Comparison of ENCODE assay signal across 7 cellular contexts in genomic region chr14:100438678-100439592, GRCh38.
A peak's percentile ranks its signal among the peaks of the same experiment; 100 is the strongest.
DNase-seq lines count a peak whose midpoint lies in the region; ATAC-seq and TF ChIP-seq lines count a peak whose summit lies in the region.

No MANE protein-coding gene starts in this region.

- peak; percentile 7; the same call in 1 of the 2 replicates for TF ChIP-seq RAD21 in HCT116 (IDR thresholded peaks at IDR 0.05; ENCODE audit: low read depth)
- TF ChIP-seq RAD21 in SK-N-SH (IDR thresholded peaks at IDR 0.05; ENCODE audit: low read length), result no peak

- peak; percentile 65 to 81; a peak in 3 of 4 replicates for TF ChIP-seq EP300 in SK-N-SH (IDR thresholded peaks at IDR 0.05; ENCODE audit: borderline replicate concordance in 1 of 2, low read depth in 1 of 2, low read length in 1 of 2)

- H4K20me1 ChIP-seq in HCT116 (ENCODE audit: insufficient read depth) (no peaks in the 10 kb centered on the region), SK-N-SH (ENCODE audit: insufficient read depth) (no peaks in the 10 kb centered on the region; the same call in 1 of the 2 replicates), smooth muscle cell (ENCODE audit: low read depth) (peaks cover 5% of the 10 kb centered on the region)

- peak overlapping the region; percentile 78 for H3K4me2 ChIP-seq in HCT116 (ENCODE audit: low read length)
- H3K4me2 ChIP-seq in SK-N-SH, result 0 out of 2 replicates have a peak overlapping the region, but pooled peaks have one; percentile 41
- H3K4me2 ChIP-seq in smooth muscle cell, result peak overlapping the region; percentile 55

- H3K4me3 ChIP-seq in HCT116 (replicated peaks in 1 of 2; ENCODE audit: low read depth in 1 of 2, low read length in 2 of 2), result peak overlapping the region; percentile 1 to 42; a peak in 2 of 4 replicates
- no peak overlapping the region; a peak in 1 of 4 replicates for H3K4me3 ChIP-seq in SK-N-SH (ENCODE audit: low read depth in 2 of 2, low read length in 1 of 2)
- H3K4me3 ChIP-seq in epithelial cell of esophagus (ENCODE audit: low read length), result no peak overlapping the region
- H3K4me3 ChIP-seq in smooth muscle cell, result no peak overlapping the region
- H3K4me3 ChIP-seq in esophagus squamous epithelium, result no peak overlapping the region

- no peak for TF ChIP-seq CTCF in HCT116 (IDR thresholded peaks at IDR 0.05 in 2 of 3, conservative IDR thresholded peaks at IDR 0.05 in 1 of 3; ENCODE audit: borderline replicate concordance in 1 of 3, insufficient read depth in 1 of 3, low read depth in 2 of 3, low read length in 2 of 3)
- TF ChIP-seq CTCF in SK-N-SH (IDR thresholded peaks at IDR 0.05), result no peak
- TF ChIP-seq CTCF in epithelial cell of esophagus (IDR thresholded peaks at IDR 0.05; ENCODE audit: insufficient read depth, low read depth, low read length, missing control alignments), result no peak
- no peak for TF ChIP-seq CTCF in smooth muscle cell (IDR thresholded peaks at IDR 0.05; ENCODE audit: borderline replicate concordance, insufficient read depth, poor library complexity, severe bottlenecking)
- no peak for TF ChIP-seq CTCF in esophagus squamous epithelium (IDR thresholded peaks at IDR 0.05)

- peak overlapping the region; percentile 49 for H3K9ac ChIP-seq in HCT116 (ENCODE audit: low read length)
- H3K9ac ChIP-seq in SK-N-SH, result peak overlapping the region; percentile 14; the same call in 1 of the 2 replicates
- peak overlapping the region; percentile 23 for H3K9ac ChIP-seq in smooth muscle cell (ENCODE audit: low read depth)

- no peaks in the 10 kb centered on the region for H3K27me3 ChIP-seq in HCT116 (ENCODE audit: insufficient read depth, low read length)
- H3K27me3 ChIP-seq in SK-N-SH (ENCODE audit: insufficient read depth), result no peaks in the 10 kb centered on the region
- no peaks in the 10 kb centered on the region for H3K27me3 ChIP-seq in smooth muscle cell (ENCODE audit: low read depth)
- H3K27me3 ChIP-seq in esophagus squamous epithelium, result no peaks in the 10 kb centered on the region

- no peaks in the 10 kb centered on the region for H3K9me2 ChIP-seq in HCT116 (ENCODE audit: insufficient read depth)
- no peaks in the 10 kb centered on the region for H3K9me2 ChIP-seq in SK-N-SH

- H3F3A ChIP-seq in SK-N-SH (replicated peaks; ENCODE audit: insufficient read depth), result peaks cover 9% of the 10 kb centered on the region
- H3F3A ChIP-seq in smooth muscle cell (ENCODE audit: low read depth), result peaks cover 18% of the 10 kb centered on the region

- CTCF ChIA-PET in HCT116 (lab: Charles Lee) (interaction anchor here (0.9 to 5.7 kb wide), 14 partner anchors 8 to 463 kb away, joined by 3 to 69 read pairs (median 7); no protein-coding TSS in a partner anchor), SK-N-SH (lab: Yijun Ruan, JAX) (interaction anchor here (0.6 to 15.3 kb wide), 30 partner anchors 14 to 1223 kb away, joined by 3 to 236 read pairs (median 5); partner anchors contain the start of gene RTL1)

- DNase-seq in HCT116 (ENCODE audit: low read depth, low spot score) (peak; percentile 91), SK-N-SH (no peak), epithelial cell of esophagus (ENCODE audit: low read depth) (peak; percentile 98), smooth muscle cell (lab: John Stamatoyannopoulos, UW; ENCODE audit: unreplicated experiment) (no peak), GM19240 (ENCODE audit: insufficient read length, low spot score) (no peak), NCI-H748 (lab: John Stamatoyannopoulos, UW; ENCODE audit: unreplicated experiment) (no peak), esophagus squamous epithelium (lab: John Stamatoyannopoulos, UW) (no peak)

- H3K4me1 ChIP-seq in HCT116 (ENCODE audit: control insufficient read depth in 1 of 2, insufficient read depth in 2 of 2, low read length in 2 of 2) (peaks cover 43 to 73% of the 10 kb centered on the region in 2 experiments), SK-N-SH (ENCODE audit: control insufficient read depth in 1 of 2, insufficient read depth in 2 of 2, low read depth in 1 of 2, low read length in 1 of 2) (peaks cover 32 to 91% of the 10 kb centered on the region in 2 experiments), smooth muscle cell (ENCODE audit: low read depth) (peaks cover 17% of the 10 kb centered on the region), esophagus squamous epithelium (peaks cover 0 to 33% (median 13%) of the 10 kb centered on the region in 3 donors)

- RAD21 ChIA-PET in HCT116 (lab: Charles Lee; ENCODE audit: low non-redundant PET in 1 of 2, low total read pairs in 2 of 2, uncharacterized antibody in 2 of 2, unreplicated experiment in 2 of 2), result interaction anchor here (0.6 to 2.2 kb wide), 12 partner anchors 14 to 215 kb away, joined by 3 to 20 read pairs (median 6); no protein-coding TSS in a partner anchor

- H2AFZ ChIP-seq in HCT116 (ENCODE audit: low read depth, low read length, poor library complexity, severe bottlenecking) (peak overlapping the region; percentile 12), SK-N-SH (ENCODE audit: low read depth) (no peak overlapping the region), smooth muscle cell (ENCODE audit: low read depth) (no peak overlapping the region)

- no peaks in the 10 kb centered on the region for H3K9me3 ChIP-seq in HCT116 (ENCODE audit: control insufficient read depth in 1 of 2, insufficient read depth in 1 of 2, low read depth in 1 of 2, low read length in 2 of 2)
- H3K9me3 ChIP-seq in SK-N-SH, result no peaks in the 10 kb centered on the region
- H3K9me3 ChIP-seq in smooth muscle cell (replicated peaks; ENCODE audit: low read depth), result no peaks in the 10 kb centered on the region
- no peaks in the 10 kb centered on the region for H3K9me3 ChIP-seq in esophagus squamous epithelium

- no TSS peak for BruUV-seq in HCT116 (replicated peaks; lab: Mats Ljungman, UMichigan)

- H3K79me2 ChIP-seq in HCT116 (ENCODE audit: insufficient read depth, low read length) (no peaks in the 10 kb centered on the region), SK-N-SH (ENCODE audit: insufficient read depth) (no peaks in the 10 kb centered on the region), smooth muscle cell (ENCODE audit: low read depth) (no peaks in the 10 kb centered on the region)

- TF ChIP-seq POLR2A in HCT116 (IDR thresholded peaks at IDR 0.05; ENCODE audit: borderline replicate concordance, extremely low read depth, insufficient read depth, insufficient read length) (no peak), esophagus squamous epithelium (IDR thresholded peaks at IDR 0.05) (no peak)

- intact Hi-C loops in HCT116 (cut with micrococcal nuclease) (loop anchor here (1.0 kb wide), 1 partner anchor 37 kb away; no protein-coding TSS in a partner anchor), esophagus squamous epithelium (cut with DNase I) (no loop called here)

- ATAC-seq in HCT116, result peak; percentile 89

- no peaks in the 10 kb centered on the region for H3K36me3 ChIP-seq in HCT116 (ENCODE audit: control insufficient read depth in 1 of 2, insufficient read depth in 2 of 2, low read length in 2 of 2)
- H3K36me3 ChIP-seq in SK-N-SH (replicated peaks in 1 of 2; ENCODE audit: control insufficient read depth in 1 of 2, insufficient read depth in 2 of 2, low read length in 1 of 2), result no peaks in the 10 kb centered on the region
- no peaks in the 10 kb centered on the region for H3K36me3 ChIP-seq in smooth muscle cell (ENCODE audit: low read depth)
- no peaks in the 10 kb centered on the region for H3K36me3 ChIP-seq in esophagus squamous epithelium

- H3K27ac ChIP-seq in HCT116 (ENCODE audit: low read depth, low read length), result peak overlapping the region; percentile 77
- peak overlapping the region; percentile 68 to 100 for H3K27ac ChIP-seq in SK-N-SH (ENCODE audit: low read depth in 2 of 2, low read length in 1 of 2)
- peak overlapping the region; percentile 79 for H3K27ac ChIP-seq in smooth muscle cell (ENCODE audit: low read depth)
- H3K27ac ChIP-seq in esophagus squamous epithelium, result no peak overlapping the region

- POLR2A ChIA-PET in HCT116 (lab: Charles Lee) (interaction anchor here (1.0 to 1.8 kb wide), 6 partner anchors 17 to 224 kb away, joined by 3 to 5 read pairs (median 4); no protein-coding TSS in a partner anchor), SK-N-SH (lab: Yijun Ruan, JAX) (interaction anchor here (0.7 to 7.1 kb wide), 20 partner anchors 14 to 466 kb away, joined by 3 to 91 read pairs (median 4); partner anchors contain the start of gene RTL1)

- 17% methylated on average over 6 of the region's 10 CpGs for WGBS in SK-N-SH (ENCODE audit: low lambda C conversion rate)
- WGBS in smooth muscle cell (ENCODE audit: low lambda C conversion rate), result 14% methylated on average over 10 of the region's 10 CpGs
- WGBS in esophagus squamous epithelium, 2 donors, result 45 to 47% methylated on average over 6 to 8 of the region's 10 CpGs

TF ChIP-seq in SK-N-SH, 30 proteins besides CTCF, POLR2A, EP300 and RAD21 (continues in another document):
- TF ChIP-seq NFIC (IDR thresholded peaks at IDR 0.05; ENCODE audit: borderline replicate concordance) (peak; percentile 61; the same call in 1 of the 2 replicates), IRF3 (IDR thresholded peaks at IDR 0.05; ENCODE audit: low read depth, low read length) (no peak), NRF1 (IDR thresholded peaks at IDR 0.05; ENCODE audit: low read depth, low read length) (no peak), CHD2 (IDR thresholded peaks at IDR 0.05; ENCODE audit: low read length, partially characterized antibody) (no peak), MEF2A (IDR thresholded peaks at IDR 0.05; ENCODE audit: borderline replicate concordance, low read depth) (no peak), SMC3 (IDR thresholded peaks at IDR 0.05; ENCODE audit: low read depth, low read length) (no peak), TCF12 (IDR thresholded peaks at IDR 0.05) (peak; percentile 93), FOSL2 (IDR thresholded peaks at IDR 0.05; ENCODE audit: borderline replicate concordance, low read depth) (peak; percentile 90), YY1 (IDR thresholded peaks at IDR 0.05; ENCODE audit: low read depth) (no peak), POLR2AphosphoS5 (IDR thresholded peaks at IDR 0.05; ENCODE audit: low read depth, low read length) (peak; percentile 18; the same call in 1 of the 2 replicates), RXRA (IDR thresholded peaks at IDR 0.05; ENCODE audit: borderline replicate concordance, low read depth) (no peak; the same call in 1 of the 2 replicates), TAF1 (IDR thresholded peaks at IDR 0.05; ENCODE audit: borderline replicate concordance, low read depth, low read length) (no peak), TEAD4 (IDR thresholded peaks at IDR 0.05; ENCODE audit: borderline replicate concordance, insufficient read depth) (no peak), RCOR1 (IDR thresholded peaks at IDR 0.05; ENCODE audit: low read length) (0 out of 2 replicates have a peak, but pooled peaks have one; percentile 36), ELF1 (IDR thresholded peaks at IDR 0.05) (no peak)

Comparison
In these comparisons a context has a peak if more than half of its experiments do, and no peak if none do; other contexts are left out.
1. DNase-seq: peak in HCT116 (single experiment) and epithelial cell of esophagus (single experiment); none in SK-N-SH (single experiment), smooth muscle cell (single experiment), GM19240 (single experiment), NCI-H748 (single experiment) and esophagus squamous epithelium (single experiment).
2. H3K27ac ChIP-seq: peak in HCT116 (single experiment), SK-N-SH (2 of 2) and smooth muscle cell (single experiment); none in esophagus squamous epithelium (0 of 4).
3. H3K4me3 ChIP-seq: peak in HCT116 (2 of 2); none in SK-N-SH (0 of 2), epithelial cell of esophagus (single experiment), smooth muscle cell (single experiment) and esophagus squamous epithelium (0 of 4).
4. Of the 11 proteins assayed by ChIP-seq in both SK-N-SH and HCT116: peak only in SK-N-SH: none; only in HCT116: MAX, RAD21, SIN3A and YY1; in both: JUND and POLR2AphosphoS5; in neither: 5.
5. Peak in every context shown above with its lines, with median percentiles within 50 percentile points of each other: H3K4me2 ChIP-seq and H3K9ac ChIP-seq.